Comparison of ENCODE assay signal across 8 cellular contexts in the genomic region with DNA sequence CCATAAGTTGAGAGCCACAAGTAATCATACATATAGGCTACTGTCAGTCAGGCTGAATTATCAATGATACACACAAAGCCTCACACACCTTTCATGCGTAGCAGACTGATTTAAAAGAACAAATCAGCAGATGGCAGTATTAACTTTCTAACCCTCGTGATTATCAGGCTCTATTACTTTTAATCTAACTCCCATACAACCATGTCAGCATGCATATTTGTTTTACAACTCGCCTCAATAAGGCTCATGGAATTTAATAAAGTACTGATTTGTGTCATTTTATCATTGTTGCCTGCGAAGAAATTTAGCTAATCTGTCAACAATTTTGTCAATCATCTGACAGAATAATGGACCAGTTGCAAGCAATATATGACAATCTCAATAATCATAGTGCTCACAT.
A peak's percentile ranks its signal among the peaks of the same experiment; 100 is the strongest.
DNase-seq lines count a peak whose midpoint lies in the region; ATAC-seq and TF ChIP-seq lines count a peak whose summit lies in the region.

No MANE protein-coding gene starts in this region.

- peak; percentile 35 for ATAC-seq in Right ventricle myocardium inferior
- ATAC-seq in HG03196 (IDR thresholded peaks at IDR 0.05; ENCODE audit: unreplicated experiment) = no peak
- ATAC-seq in GM21528 (IDR thresholded peaks at IDR 0.05; ENCODE audit: low FRiP score, unreplicated experiment) = no peak

- no peaks in the 10 kb centered on the region for H3K27me3 Mint-ChIP-seq in activated CD4-positive, alpha-beta memory T cell treated with anti-CD3 and anti-CD28 coated beads for 36 hours

- H3K27ac Mint-ChIP-seq in activated CD4-positive, alpha-beta memory T cell treated with anti-CD3 and anti-CD28 coated beads for 36 hours = no peak overlapping the region

- no peak for TF ChIP-seq EP300 in esophagus muscularis mucosa (IDR thresholded peaks at IDR 0.05)

- H3K4me3 Mint-ChIP-seq in activated CD4-positive, alpha-beta memory T cell treated with anti-CD3 and anti-CD28 coated beads for 36 hours = no peak overlapping the region

- 31% methylated on average over 4 of the region's 4 CpGs for WGBS in esophagus muscularis mucosa
- 58 to 61% methylated on average over 4 of the region's 4 CpGs for WGBS in testis, 2 donors

- H3K9me3 ChIP-seq in right atrium auricular region (no peaks in the 10 kb centered on the region), esophagus muscularis mucosa (no peaks in the 10 kb centered on the region), testis (no peaks in the 10 kb centered on the region)

- peaks cover 25% of the 10 kb centered on the region for H3K36me3 Mint-ChIP-seq in activated CD4-positive, alpha-beta memory T cell treated with anti-CD3 and anti-CD28 coated beads for 36 hours

- H3K27me3 ChIP-seq in right atrium auricular region (no peaks in the 10 kb centered on the region), esophagus muscularis mucosa (no peaks in the 10 kb centered on the region), testis (no peaks in the 10 kb centered on the region)

- intact Hi-C loops in Right ventricle myocardium inferior (cut with DNase I) (loop anchor here (5.0 kb wide), 1 partner anchor 291 kb away; the partner anchor contains the start of gene DLX2), esophagus muscularis mucosa (cut with DNase I) (loop anchor here (5.0 to 10.0 kb wide), 2 partner anchors 114 to 291 kb away; partner anchors contain the start of genes DLX2 and HAT1), testis (cut with DNase I; ENCODE audit: low total_unique reads) (loop anchor here (10.0 kb wide), 1 partner anchor 294 kb away; the partner anchor contains the start of gene DLX2)
- intact Hi-C loops in activated CD4-positive, alpha-beta memory T cell treated with anti-CD3 and anti-CD28 coated beads for 36 hours (cut with micrococcal nuclease) = loop anchor here (1.0 kb wide), 1 partner anchor 292 kb away; no protein-coding TSS in a partner anchor

- DNase-seq in Right ventricle myocardium inferior (ENCODE audit: missing footprints) = no peak
- no peak for DNase-seq in right atrium auricular region (ENCODE audit: low spot score)
- peak; percentile 62 for DNase-seq in NCI-H748 treated with DMSO at 0.1 percent for 48 hours (lab: John Stamatoyannopoulos, UW)
- no peak for DNase-seq in esophagus muscularis mucosa (ENCODE audit: extremely low spot score)
- no peak for DNase-seq in testis
- DNase-seq in activated CD4-positive, alpha-beta memory T cell treated with anti-CD3 and anti-CD28 coated beads for 36 hours = no peak

- no peak overlapping the region for H3K27ac ChIP-seq in right atrium auricular region
- no peak overlapping the region for H3K27ac ChIP-seq in esophagus muscularis mucosa (replicated peaks in 1 of 4)
- H3K27ac ChIP-seq in testis = no peak overlapping the region

- CTCF ChIA-PET in activated CD4-positive, alpha-beta memory T cell treated with anti-CD3 and anti-CD28 coated beads for 36 hours (lab: Charles Lee) = interaction anchor here (1.5 to 1.9 kb wide), 3 partner anchors 104 to 294 kb away, joined by 3 to 7 read pairs (median 4); no protein-coding TSS in a partner anchor

- H3K4me1 ChIP-seq in right atrium auricular region (peaks cover 0 to 5% of the 10 kb centered on the region in 2 donors), esophagus muscularis mucosa (peaks cover 0 to 24% (median 17%) of the 10 kb centered on the region in 4 donors), testis (peaks cover 7% of the 10 kb centered on the region)

- H3K4me3 ChIP-seq in right atrium auricular region = no peak overlapping the region
- H3K4me3 ChIP-seq in esophagus muscularis mucosa = no peak overlapping the region
- H3K4me3 ChIP-seq in testis = no peak overlapping the region

- POLR2A ChIA-PET in activated CD4-positive, alpha-beta memory T cell treated with anti-CD3 and anti-CD28 coated beads for 36 hours (lab: Charles Lee) = no interaction called here

- TF ChIP-seq POLR2A in esophagus muscularis mucosa (IDR thresholded peaks at IDR 0.05; ENCODE audit: low read depth) (no peak), testis (IDR thresholded peaks at IDR 0.05) (no peak)

- peak in 1 of 2 donors; percentile 51 for TF ChIP-seq CTCF in right atrium auricular region (IDR thresholded peaks at IDR 0.05)
- peak in 2 of 3 experiments; percentile 39 to 44 for TF ChIP-seq CTCF in esophagus muscularis mucosa (IDR thresholded peaks at IDR 0.05)
- peak in 2 of 3 experiments; percentile 19 to 29 for TF ChIP-seq CTCF in testis (IDR thresholded peaks at IDR 0.05)

- no peaks in the 10 kb centered on the region for H3K9me3 Mint-ChIP-seq in activated CD4-positive, alpha-beta memory T cell treated with anti-CD3 and anti-CD28 coated beads for 36 hours

- H3K36me3 ChIP-seq in right atrium auricular region (peaks cover 37% of the 10 kb centered on the region), esophagus muscularis mucosa (peaks cover 0 to 49% (median 34%) of the 10 kb centered on the region in 4 donors), testis (ENCODE audit: low read depth, missing control alignments) (no peaks in the 10 kb centered on the region)

- H3K4me1 Mint-ChIP-seq in activated CD4-positive, alpha-beta memory T cell treated with anti-CD3 and anti-CD28 coated beads for 36 hours (ENCODE audit: low read depth) = no peaks in the 10 kb centered on the region
